In the genomic region with DNA sequence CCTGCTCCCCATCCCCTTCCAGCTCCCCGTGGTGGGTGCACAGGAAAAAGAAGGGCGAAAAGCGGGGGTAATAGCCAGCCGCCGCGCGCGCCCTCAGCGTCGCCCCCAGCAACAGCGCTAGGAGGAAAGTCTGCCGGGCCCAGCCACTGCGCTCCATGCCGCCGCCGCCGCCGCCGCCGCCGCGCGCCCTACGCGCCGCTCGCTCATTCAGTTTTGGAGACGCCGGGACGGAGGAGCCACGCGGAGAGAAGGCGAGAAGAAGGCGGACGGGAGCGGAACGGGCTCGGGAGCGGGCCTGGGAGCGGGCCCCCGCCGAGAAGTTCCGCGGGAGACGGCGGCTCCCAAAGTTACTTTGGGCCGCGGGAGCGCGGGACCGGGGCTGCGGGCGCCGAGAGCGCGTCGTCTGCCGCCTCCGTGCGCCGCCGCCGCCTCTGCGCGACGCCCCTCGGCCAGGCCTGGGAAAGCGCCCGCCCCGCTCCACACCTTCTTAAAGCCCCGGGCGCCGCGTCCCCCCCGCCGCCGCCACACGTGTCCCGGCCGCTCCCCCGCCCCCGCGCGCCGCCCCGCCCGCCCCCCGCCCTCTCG, we compare ENCODE assay signal across 10 cellular contexts. TPM values are rescaled to one million over a fixed set of nuclear protein-coding genes. Genes with fewer than 3 reads are reported as not detected.
A peak's percentile ranks its signal among the peaks of the same experiment; 100 is the strongest.
DNase-seq lines count a peak whose midpoint lies in the region; ATAC-seq, FAIRE-seq and TF ChIP-seq lines count a peak whose summit lies in the region.
"Had no signal": no experiment of that assay in that cellular context is flagged by ENCODE, and none has a peak within 500 bp of the region (broad histone marks: within the 10 kb centered on the region; RNA-seq: fewer than 3 reads in every experiment).

Gene RELN (minus strand): TSS at position 459 of the 585 bp plus-strand sequence. CDS start 302 bp downstream, at position 157.

- POLR2A ChIA-PET in H1 (lab: Charles Lee; ENCODE audit: partially characterized antibody): no interaction called here

- no peak within 1 kb of the TSS for H2BK15ac ChIP-seq in H1 (ENCODE audit: low read length)

- no peak within 1 kb of the TSS for H3K23ac ChIP-seq in H1 (ENCODE audit: insufficient read length)

- H3K27ac ChIP-seq in heart left ventricle (no peak within 1 kb of the TSS), H1 (ENCODE audit: low read depth, low read length) (no peak within 1 kb of the TSS)

- peak within 1 kb of the TSS; percentile 22; the same call in 1 of the 2 replicates for H4K8ac ChIP-seq in H1 (ENCODE audit: extremely low read depth, insufficient read depth, low read length)

- TF ChIP-seq RAD21 in H1 (IDR thresholded peaks at IDR 0.05 in 1 of 2, conservative IDR thresholded peaks at IDR 0.05 in 1 of 2; ENCODE audit: low read depth in 2 of 2, low read length in 2 of 2): no peak

- TF ChIP-seq POLR2A in heart left ventricle (IDR thresholded peaks at IDR 0.05): no peak
- no peak for TF ChIP-seq POLR2A in H1 (IDR thresholded peaks at IDR 0.05; ENCODE audit: control extremely low read depth in 1 of 2, low read depth in 2 of 2, low read length in 2 of 2)

- H3K4me2 ChIP-seq in H1 (ENCODE audit: insufficient read depth in 1 of 2, low read depth in 2 of 2, low read length in 2 of 2): peak within 1 kb of the TSS; percentile 72 to 94

- no peak within 1 kb of the TSS for H3K18ac ChIP-seq in H1 (ENCODE audit: extremely low read depth, low read length)

- no peaks in the 10 kb centered on the region for H3K79me1 ChIP-seq in H1 (ENCODE audit: low read depth, low read length)

- H2BK120ac ChIP-seq in H1 (replicated peaks; ENCODE audit: low read depth, low read length): no peak within 1 kb of the TSS

- no peak within 1 kb of the TSS for H2BK20ac ChIP-seq in H1 (ENCODE audit: low read length)

- TF ChIP-seq CTCF in heart left ventricle (IDR thresholded peaks at IDR 0.05): no peak
- no peak for TF ChIP-seq CTCF in H1 (IDR thresholded peaks at IDR 0.05; ENCODE audit: control extremely low read depth in 1 of 3, insufficient read depth in 1 of 3, low read depth in 1 of 3, low read length in 3 of 3)

- no peak within 1 kb of the TSS for H3K14ac ChIP-seq in H1 (ENCODE audit: insufficient read length)

- H3K27me3 ChIP-seq in heart left ventricle (peaks cover 7 to 76% (median 41%) of the 10 kb centered on the region in 9 donors), H1 (replicated peaks in 1 of 4; ENCODE audit: control insufficient read depth in 3 of 4, extremely low read depth in 1 of 4, insufficient read depth in 3 of 4, low read length in 3 of 4) (peaks cover 11 to 47% (median 42%) of the 10 kb centered on the region in 4 experiments)

- H3K9ac ChIP-seq in H1 (replicated peaks in 1 of 4; ENCODE audit: extremely low read depth in 1 of 4, low read depth in 3 of 4, low read length in 3 of 4): no peak within 1 kb of the TSS

- peaks cover 41 to 42% (median 42%) of the 10 kb centered on the region in 3 donors for H3K27me3 Mint-ChIP-seq in naive B cell
- peaks cover 9 to 17% (median 12%) of the 10 kb centered on the region in 3 donors for H3K27me3 Mint-ChIP-seq in immature natural killer cell (ENCODE audit: low read depth in 3 of 3)

- H3K4me3 Mint-ChIP-seq in naive B cell: peak within 1 kb of the TSS; percentile 27 to 85 (median 66)
- H3K4me3 Mint-ChIP-seq in immature natural killer cell: peak within 1 kb of the TSS in 2 of 5 donors; percentile 23 to 56

- H2BK12ac ChIP-seq in H1 (ENCODE audit: low read depth, low read length): no peak within 1 kb of the TSS

- H3K4me1 Mint-ChIP-seq in naive B cell (peaks cover 5 to 13% (median 13%) of the 10 kb centered on the region in 3 donors), immature natural killer cell (peaks cover 0 to 3% of the 10 kb centered on the region in 2 donors)

- H3K9me3 Mint-ChIP-seq in naive B cell (peaks cover 0 to 3% (median 0%) of the 10 kb centered on the region in 7 donors), immature natural killer cell (peaks cover 0 to 6% (median under 1%) of the 10 kb centered on the region in 6 donors)
- H3K9me3 Mint-ChIP-seq: activated naive CD4-positive, alpha-beta T cell treated with anti-CD3 and anti-CD28 coated beads, Interleukin-2, amount 50 U/mL, for 72 hours had no signal

- intact Hi-C loops in heart left ventricle (cut with DNase I) (no loop called here), cardiac septum (cut with DNase I) (no loop called here)

- H3K9me3 ChIP-seq in heart left ventricle (no peaks in the 10 kb centered on the region), H1 (ENCODE audit: insufficient read depth in 2 of 2, low read depth in 1 of 2, low read length in 1 of 2) (no peaks in the 10 kb centered on the region)

- H4K5ac ChIP-seq in H1 (ENCODE audit: insufficient read length, low read depth, low read length): no peak within 1 kb of the TSS

- no peak for FAIRE-seq in H1 (lab: Jason Lieb, UNC)
- FAIRE-seq: GM18507 had no signal

- no peak within 1 kb of the TSS for H3K27ac Mint-ChIP-seq in naive B cell
- H3K27ac Mint-ChIP-seq in immature natural killer cell: no peak within 1 kb of the TSS
- H3K27ac Mint-ChIP-seq: activated naive CD4-positive, alpha-beta T cell treated with anti-CD3 and anti-CD28 coated beads, Interleukin-2, amount 50 U/mL, for 72 hours had no signal

- H3K79me2 ChIP-seq in H1 (ENCODE audit: control insufficient read depth in 1 of 2, insufficient read depth in 2 of 2, low read length in 2 of 2): no peaks in the 10 kb centered on the region

- DNase-seq in heart left ventricle (peak in 1 of 5 donors; percentile 21), cardiac septum (ENCODE audit: low spot score) (no peak), NCI-H748 treated with DMSO at 0.1 percent for 48 hours (lab: John Stamatoyannopoulos, UW) (peak; percentile 52), H1 (ENCODE audit: low read depth in 1 of 2, low spot score in 2 of 2) (peak in 1 of 2 experiments; percentile 74), naive B cell (no peak), putamen (ENCODE audit: low spot score) (no peak), immature natural killer cell (no peak)

- no peak for TF ChIP-seq EP300 in H1 (IDR thresholded peaks at IDR 0.05; ENCODE audit: borderline replicate concordance in 1 of 2, low read depth in 2 of 2, low read length in 2 of 2)

- no peak within 1 kb of the TSS for H4K91ac ChIP-seq in H1 (replicated peaks; ENCODE audit: insufficient read length, low read length)

- peaks cover 15% of the 10 kb centered on the region for H3K23me2 ChIP-seq in H1 (ENCODE audit: low read depth, low read length)

- WGBS in heart left ventricle, 4 donors: 0 to 7% (median 1%) methylated on average over 15 to 89 of the region's 89 CpGs
- WGBS in H1 (ENCODE audit: extremely low coverage in 1 of 2, insufficient coverage in 1 of 2, insufficient read length in 1 of 2, insufficient replicate concordance in 2 of 2, low coverage in 1 of 2, low lambda C conversion rate in 2 of 2, missing lambda C conversion rate in 1 of 2), 2 experiments: 0% methylated on average over 28 of the region's 89 CpGs; no CpG with 5 or more reads in 1 of the 2 experiments

- H3K4ac ChIP-seq in H1 (replicated peaks; ENCODE audit: insufficient read length, low read depth, low read length): no peak within 1 kb of the TSS

- H3K56ac ChIP-seq in H1 (replicated peaks; ENCODE audit: insufficient read length, low read depth, low read length): no peak within 1 kb of the TSS

- peak within 1 kb of the TSS; percentile 86 for H2AFZ ChIP-seq in H1 (ENCODE audit: low read length)

- H2AK5ac ChIP-seq in H1 (ENCODE audit: low read depth, low read length): no peak within 1 kb of the TSS

- no peak within 1 kb of the TSS for H2BK5ac ChIP-seq in H1 (ENCODE audit: low read depth, low read length)

- no peaks in the 10 kb centered on the region for H3K36me3 ChIP-seq in heart left ventricle
- no peaks in the 10 kb centered on the region for H3K36me3 ChIP-seq in H1 (ENCODE audit: control insufficient read depth in 2 of 4, insufficient read depth in 4 of 4, low read length in 3 of 4)

- no peak for ATAC-seq in heart left ventricle
- no peak for ATAC-seq in naive B cell (ENCODE audit: low read depth in 2 of 2)
- no peak for ATAC-seq in HG02981 (IDR thresholded peaks at IDR 0.05; ENCODE audit: unreplicated experiment)

- H3K4me1 ChIP-seq in heart left ventricle (peaks cover 0 to 23% (median 3%) of the 10 kb centered on the region in 12 donors), H1 (replicated peaks in 1 of 4; ENCODE audit: control insufficient read depth in 3 of 4, insufficient read depth in 4 of 4, low read length in 3 of 4) (peaks cover 0 to 2% (median 0%) of the 10 kb centered on the region in 4 experiments; a peak in 1 of 7 replicates)

- CTCF ChIA-PET in H1 (lab: Charles Lee; ENCODE audit: partially characterized antibody): no interaction called here

- H3K4me3 ChIP-seq in heart left ventricle (peak within 1 kb of the TSS; percentile 21 to 56 (median 42)), H1 (ENCODE audit: extremely low read depth in 1 of 4, insufficient read depth in 2 of 4, low read depth in 3 of 4, low read length in 4 of 4) (peak within 1 kb of the TSS; percentile 40 to 66 (median 52))

- H4K20me1 ChIP-seq in H1 (replicated peaks in 1 of 2; ENCODE audit: control insufficient read depth in 1 of 2, insufficient read depth in 2 of 2, low read length in 2 of 2): no peaks in the 10 kb centered on the region

- H3K36me3 Mint-ChIP-seq in naive B cell: no peaks in the 10 kb centered on the region
- H3K36me3 Mint-ChIP-seq in immature natural killer cell: peaks cover 0 to 3% (median 0%) of the 10 kb centered on the region in 3 donors

TF ChIP-seq in H1, 55 proteins besides CTCF, POLR2A, EP300 and RAD21 (continues in another document):
- peak; percentile 89 for TF ChIP-seq KDM4A (IDR thresholded peaks at IDR 0.05; ENCODE audit: low read depth, low read length, severe bottlenecking)
- TF ChIP-seq, protein P1, sequence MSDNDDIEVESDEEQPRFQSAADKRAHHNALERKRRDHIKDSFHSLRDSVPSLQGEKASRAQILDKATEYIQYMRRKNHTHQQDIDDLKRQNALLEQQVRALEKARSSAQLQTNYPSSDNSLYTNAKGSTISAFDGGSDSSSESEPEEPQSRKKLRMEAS (IDR thresholded peaks at IDR 0.05): peak; percentile 49
- TF ChIP-seq TCF12 (IDR thresholded peaks at IDR 0.05; ENCODE audit: low read depth, low read length): no peak
- peak; percentile 6 for TF ChIP-seq EZH2 (IDR thresholded peaks at IDR 0.05; ENCODE audit: low read depth, low read length, severe bottlenecking)

RNA-seq across cellular contexts. Expression of gene RELN, which starts in this region (rescaled TPM):
- total RNA-seq in heart left ventricle: 1 to 10 TPM in 5 of 9 donors, under 1 TPM in 4; 0.16 to 3.5 (median 1.3) TPM
- 1 to 10 TPM in 1 of 2 donors, under 1 TPM in 1; 0.46 to 1.7 TPM for polyA plus RNA-seq in heart left ventricle
- 0.57 TPM for total RNA-seq in cardiac septum
- 0.02 and 0.07 TPM in 2 replicates for total RNA-seq in H1 (2021; fragmentation: NEBNext Ultra II Directional; extraction: Animal tissue kit (Norgen Biotek cat#: 25700))
- polyA plus RNA-seq in H1 (2011; rRNA removed): 0.03 and 0.11 TPM in 2 replicates
- polyA plus RNA-seq in H1 (2011; cell fraction: cytosol; rRNA removed): 0.10 TPM
- 0.30 TPM for polyA plus RNA-seq in H1 (2011; cell fraction: nucleus; rRNA removed)
- polyA plus RNA-seq in H1 (2012, experiment 1 of 2): 0.04 to 0.48 TPM (median 0.10 TPM) in 4 replicates
- polyA plus RNA-seq in H1 (2012, experiment 2 of 2): not detected
- 0.04 TPM for polyA plus RNA-seq in H1 (2013, experiment 1 of 2)
- 0.09 TPM for polyA plus RNA-seq in H1 (2013, experiment 2 of 2)
- polyA minus RNA-seq in H1 (2011; rRNA and poly(A)+ RNA removed): 0.13 and 1.1 TPM in 2 replicates
- polyA minus RNA-seq in H1 (2011; cell fraction: cytosol; rRNA and poly(A)+ RNA removed): not detected
- 0.40 TPM for polyA minus RNA-seq in H1 (2011; cell fraction: nucleus; rRNA and poly(A)+ RNA removed)
- polyA plus RNA-seq in naive B cell (ENCODE audit: low read depth in 6 of 6): not detected
- not detected for polyA plus RNA-seq in immature natural killer cell
- total RNA-seq: activated naive CD4-positive, alpha-beta T cell treated with anti-CD3 and anti-CD28 coated beads, Interleukin-2, amount 50 U/mL, for 72 hours had no signal
